Comparison of ENCODE assay signal across 10 cellular contexts in the genomic region with DNA sequence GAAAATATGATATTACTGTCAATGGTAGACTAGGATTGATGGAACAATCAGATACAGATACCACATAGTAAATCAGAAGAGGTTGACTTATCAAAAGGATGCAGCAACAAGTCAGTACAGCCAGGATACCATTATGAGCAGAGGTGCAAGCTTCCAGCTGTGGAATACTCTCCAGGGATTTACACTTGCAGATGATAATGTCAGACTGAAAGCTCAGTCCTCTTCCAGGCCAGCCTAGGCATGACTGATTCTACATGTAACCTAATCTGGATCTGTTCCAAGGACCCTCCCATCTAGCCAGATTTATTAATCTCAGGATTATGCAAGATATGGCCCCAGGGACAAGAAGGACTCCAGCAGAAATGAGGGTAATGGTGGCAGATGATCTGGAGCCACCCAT. TPM values are rescaled to one million over a fixed set of nuclear protein-coding genes. Genes with fewer than 3 reads are reported as not detected.
DNase-seq lines count a peak whose midpoint lies in the region; ATAC-seq and TF ChIP-seq lines count a peak whose summit lies in the region.
"Had no signal": no experiment of that assay in that cellular context is flagged by ENCODE, and none has a peak within 500 bp of the region (broad histone marks: within the 10 kb centered on the region; RNA-seq: fewer than 3 reads in every experiment).

No MANE protein-coding gene starts in this region.

- H3K9me3 ChIP-seq in PC-3 (ENCODE audit: low read length) (no peaks in the 10 kb centered on the region), T-helper 17 cell (ENCODE audit: control insufficient read depth, low read length, poor library complexity, severe bottlenecking) (no peaks in the 10 kb centered on the region)

- H3K9ac ChIP-seq in PC-3 (ENCODE audit: low read length) = no peak overlapping the region; the same call in 1 of the 2 replicates

- no peak for TF ChIP-seq POLR2A in erythroblast (IDR thresholded peaks at IDR 0.05; ENCODE audit: low read length)

- H4K20me1 ChIP-seq in PC-3 (ENCODE audit: low read length) = 0 out of 2 replicates have a peak, but pooled peaks cover 4% of the 10 kb centered on the region

- intact Hi-C loops in natural killer cell (cut with micrococcal nuclease) (no loop called here), PC-3 (cut with micrococcal nuclease) (loop anchor here (1.0 to 2.0 kb wide), 2 partner anchors 53 to 148 kb away; no protein-coding TSS in a partner anchor)

- DNase-seq in natural killer cell treated with Interleukin-12 subunit alpha and Interleukin-12 subunit beta and Interleukin-15 and Interleukin-18, amount 100 ng/mL, for 72 hours (ENCODE audit: low spot score) = no peak
- DNase-seq in natural killer cell (no peak), PC-3 (peak; percentile 38), erythroblast (lab: John Stamatoyannopoulos, UW) (peak; percentile 38 to 42), foreskin melanocyte (no peak), T-helper 17 cell (no peak)
- no peak for DNase-seq in activated CD4-positive, alpha-beta T cell treated with anti-CD3 and anti-CD28 coated beads, Interleukin-2, amount 50 U/mL, for 1 hour
- DNase-seq: NCI-H446 treated with DMSO at 0.1 percent for 48 hours, retina had no signal

- no peaks in the 10 kb centered on the region for H3K36me3 ChIP-seq in PC-3 (ENCODE audit: low read depth, low read length)

- H3K9me3 Mint-ChIP-seq in natural killer cell treated with Interleukin-12 subunit alpha and Interleukin-12 subunit beta and Interleukin-15 and Interleukin-18, amount 100 ng/mL, for 72 hours = peaks cover 2% of the 10 kb centered on the region
- H3K9me3 Mint-ChIP-seq in natural killer cell = no peaks in the 10 kb centered on the region

- TF ChIP-seq CTCF in natural killer cell (IDR thresholded peaks at IDR 0.05) (no peak), PC-3 (conservative IDR thresholded peaks at IDR 0.05; ENCODE audit: low read depth, low read length) (no peak)

- peak overlapping the region; percentile 66 for H3K4me2 ChIP-seq in PC-3 (ENCODE audit: low read length)

- no peak overlapping the region for H2AFZ ChIP-seq in PC-3 (ENCODE audit: low read length)

- peaks cover 7% of the 10 kb centered on the region for H3K36me3 Mint-ChIP-seq in natural killer cell treated with Interleukin-12 subunit alpha and Interleukin-12 subunit beta and Interleukin-15 and Interleukin-18, amount 100 ng/mL, for 72 hours
- H3K36me3 Mint-ChIP-seq in natural killer cell (no peaks in the 10 kb centered on the region), T-helper 17 cell (ENCODE audit: low read depth) (peaks cover 2% of the 10 kb centered on the region)

- peaks cover 16 to 23% of the 10 kb centered on the region in 2 donors for H3K4me1 Mint-ChIP-seq in natural killer cell treated with Interleukin-12 subunit alpha and Interleukin-12 subunit beta and Interleukin-15 and Interleukin-18, amount 100 ng/mL, for 72 hours (ENCODE audit: low read depth in 2 of 2)
- H3K4me1 Mint-ChIP-seq in natural killer cell = no peaks in the 10 kb centered on the region
- H3K4me1 Mint-ChIP-seq in T-helper 17 cell = no peaks in the 10 kb centered on the region

- H3F3A ChIP-seq in PC-3 (ENCODE audit: low read length, unreplicated experiment) = peaks cover 5% of the 10 kb centered on the region

- H3K27ac Mint-ChIP-seq in natural killer cell treated with Interleukin-12 subunit alpha and Interleukin-12 subunit beta and Interleukin-15 and Interleukin-18, amount 100 ng/mL, for 72 hours = peak overlapping the region; percentile 82 to 92
- no peak overlapping the region for H3K27ac Mint-ChIP-seq in natural killer cell
- H3K27ac Mint-ChIP-seq in T-helper 17 cell = no peak overlapping the region

- H3K4me3 ChIP-seq in PC-3 (ENCODE audit: low read length) = no peak overlapping the region

- peaks cover 58% of the 10 kb centered on the region for H3K4me1 ChIP-seq in PC-3 (ENCODE audit: insufficient read depth, low read length)

- H3K27me3 ChIP-seq in PC-3 (ENCODE audit: low read length) = no peaks in the 10 kb centered on the region

- peak overlapping the region; percentile 88 for H3K27ac ChIP-seq in PC-3 (ENCODE audit: low read length)

- POLR2A ChIA-PET in PC-3 (lab: Charles Lee; ENCODE audit: unreplicated experiment) = interaction anchor here (0.5 kb wide), 1 partner anchor 121 kb away, joined by 3 read pairs; no protein-coding TSS in a partner anchor

- H3K4me3 Mint-ChIP-seq in natural killer cell treated with Interleukin-12 subunit alpha and Interleukin-12 subunit beta and Interleukin-15 and Interleukin-18, amount 100 ng/mL, for 72 hours = no peak overlapping the region
- H3K4me3 Mint-ChIP-seq in natural killer cell = no peak overlapping the region
- H3K4me3 Mint-ChIP-seq in T-helper 17 cell = no peak overlapping the region

- no peaks in the 10 kb centered on the region for H3K27me3 Mint-ChIP-seq in natural killer cell treated with Interleukin-12 subunit alpha and Interleukin-12 subunit beta and Interleukin-15 and Interleukin-18, amount 100 ng/mL, for 72 hours
- H3K27me3 Mint-ChIP-seq in natural killer cell (ENCODE audit: low read depth in 2 of 2) = peaks cover 0 to 2% of the 10 kb centered on the region in 2 donors
- H3K27me3 Mint-ChIP-seq in T-helper 17 cell = no peaks in the 10 kb centered on the region

- no TSS peak for BruUV-seq in PC-3 (replicated peaks; lab: Mats Ljungman, UMichigan)

- no peak for ATAC-seq in natural killer cell treated with Interleukin-12 subunit alpha and Interleukin-12 subunit beta and Interleukin-15 and Interleukin-18, amount 100 ng/mL, for 72 hours
- ATAC-seq in natural killer cell = no peak
- ATAC-seq in PC-3 = no peak
- ATAC-seq in T-helper 17 cell = no peak
- ATAC-seq in GM21528 (IDR thresholded peaks at IDR 0.05; ENCODE audit: low FRiP score, unreplicated experiment) = no peak

- H3K9me2 ChIP-seq in PC-3 (replicated peaks; ENCODE audit: low read length) = no peaks in the 10 kb centered on the region

- CTCF ChIA-PET in PC-3 (lab: Charles Lee) = interaction anchor here (1.4 kb wide), 1 partner anchor 274 kb away, joined by 8 read pairs; no protein-coding TSS in a partner anchor

- no peaks in the 10 kb centered on the region for H3K79me2 ChIP-seq in PC-3 (ENCODE audit: low read length)

RNA-seq across cellular contexts. Expression of a gene that starts 8.2 kb away (rescaled TPM):
- total RNA-seq in natural killer cell treated with Interleukin-12 subunit alpha and Interleukin-12 subunit beta and Interleukin-15 and Interleukin-18, amount 100 ng/mL, for 72 hours = under 1 TPM in 1 of 2 donors, not detected in 1; 0.19 TPM
- under 1 TPM in 1 of 3 donors, not detected in 2; 0.12 TPM for total RNA-seq in natural killer cell
- not detected in 2 replicates for total RNA-seq in PC-3 (2014; rRNA removed)
- under 1 TPM in 1 of 2 donors, not detected in 1; 0.82 TPM for total RNA-seq in T-helper 17 cell

Comparison
In these comparisons a context has a peak if more than half of its experiments do, and no peak if none do; other contexts are left out.
1. H3K27ac Mint-ChIP-seq: peak in natural killer cell treated with Interleukin-12 subunit alpha and Interleukin-12 subunit beta and Interleukin-15 and Interleukin-18, amount 100 ng/mL, for 72 hours (2 of 2); none in natural killer cell (0 of 2) and T-helper 17 cell (single experiment).
2. DNase-seq: peak in PC-3 (single experiment) and erythroblast (2 of 2); none in natural killer cell treated with Interleukin-12 subunit alpha and Interleukin-12 subunit beta and Interleukin-15 and Interleukin-18, amount 100 ng/mL, for 72 hours (single experiment), natural killer cell (single experiment), foreskin melanocyte (single experiment), T-helper 17 cell (0 of 3) and activated CD4-positive, alpha-beta T cell treated with anti-CD3 and anti-CD28 coated beads, Interleukin-2, amount 50 U/mL, for 1 hour (single experiment).